15 cellular contexts compared by ENCODE assay signal in the genomic region with DNA sequence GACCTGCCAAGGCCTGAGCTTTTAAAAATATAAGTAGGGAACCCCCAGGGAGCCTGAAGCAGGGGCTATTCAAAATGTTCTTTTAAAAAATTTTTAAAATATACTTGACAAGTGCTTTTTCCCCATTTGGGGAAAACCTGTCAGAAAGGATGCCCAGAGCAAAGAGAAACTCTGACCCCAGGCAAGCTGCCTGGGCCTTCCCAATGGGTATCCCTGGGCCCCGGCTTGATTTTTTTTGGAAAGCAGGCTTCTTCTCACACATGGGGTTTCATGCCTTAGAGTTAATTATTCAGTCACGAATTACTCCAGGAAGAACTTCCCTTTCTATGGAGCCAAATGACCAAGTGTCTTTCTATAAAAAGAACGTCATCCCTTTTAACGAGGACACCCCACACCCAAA.
"Had no signal": no experiment of that assay in that cellular context is flagged by ENCODE, and none has a peak within 500 bp of the region (broad histone marks: within the 10 kb centered on the region; RNA-seq: fewer than 3 reads in every experiment).

No MANE protein-coding gene starts in this region.

- H3K4me1 ChIP-seq: foreskin keratinocyte, psoas muscle, spleen, upper lobe of left lung had no signal

- H3K36me3 ChIP-seq: ovary, spleen, upper lobe of left lung had no signal

- H3K4me3 Mint-ChIP-seq: activated T-cell treated with anti-CD3 and anti-CD28 coated beads, Interleukin-2, amount 50 U/mL, for 72 hours; effector memory CD8-positive, alpha-beta T cell; T-helper 2 cell treated with Interferon-gamma antibody and Interleukin-4, amounts not matched to agents 5 μg/mL and 100 μg/mL, for 36 hours had no signal

- ATAC-seq: activated T-cell treated with anti-CD3 and anti-CD28 coated beads, Interleukin-2, amount 50 U/mL, for 72 hours; effector memory CD8-positive, alpha-beta T cell; foreskin keratinocyte; left lobe of liver; psoas muscle had no signal

- DNase-seq: activated CD4-positive, alpha-beta T cell treated with anti-CD3 and anti-CD28 coated beads, Interleukin-2, amount 50 U/mL, for 4 hours; activated effector memory CD4-positive, alpha-beta T cell treated with anti-CD3 and anti-CD28 coated beads, Interleukin-2, amount 50 U/mL, for 16 hours; activated naive CD4-positive, alpha-beta T cell treated with anti-CD3 and anti-CD28 coated beads, Interleukin-2, amount 50 U/mL, for 16 hours; activated T-cell treated with anti-CD3 and anti-CD28 coated beads, Interleukin-2, amount 50 U/mL, for 72 hours; effector memory CD8-positive, alpha-beta T cell; foreskin keratinocyte; kidney; mammary epithelial cell; ovary; psoas muscle; spleen; stimulated activated naive CD4-positive, alpha-beta T cell had no signal

- H3K27ac ChIP-seq: foreskin keratinocyte, ovary, psoas muscle, spleen, upper lobe of left lung had no signal

- H3K4me3 ChIP-seq: ovary, psoas muscle, spleen, upper lobe of left lung had no signal

- H3K9me3 ChIP-seq: ovary, psoas muscle, spleen, upper lobe of left lung had no signal

- H3K27ac Mint-ChIP-seq: activated T-cell treated with anti-CD3 and anti-CD28 coated beads, Interleukin-2, amount 50 U/mL, for 72 hours; effector memory CD8-positive, alpha-beta T cell; T-helper 2 cell treated with Interferon-gamma antibody and Interleukin-4, amounts not matched to agents 5 μg/mL and 100 μg/mL, for 36 hours had no signal

- H3K9me3 Mint-ChIP-seq: activated T-cell treated with anti-CD3 and anti-CD28 coated beads, Interleukin-2, amount 50 U/mL, for 72 hours; T-helper 2 cell treated with Interferon-gamma antibody and Interleukin-4, amounts not matched to agents 5 μg/mL and 100 μg/mL, for 36 hours had no signal

- H3K27me3 ChIP-seq: foreskin keratinocyte, ovary, spleen, upper lobe of left lung had no signal
